In genomic region chr11:68341557-68342458, GRCh38 we compare ENCODE assay signal across 10 cellular contexts. TPM values are rescaled to one million over a fixed set of nuclear protein-coding genes. Genes with fewer than 3 reads are reported as not detected.
A peak's percentile ranks its signal among the peaks of the same experiment; 100 is the strongest.
DNase-seq lines count a peak whose midpoint lies in the region; ATAC-seq and TF ChIP-seq lines count a peak whose summit lies in the region.
"Had no signal": no experiment of that assay in that cellular context is flagged by ENCODE, and none has a peak within 500 bp of the region (broad histone marks: within the 10 kb centered on the region; RNA-seq: fewer than 3 reads in every experiment).

No MANE protein-coding gene starts in this region.

- H3K4me1 ChIP-seq in GM23338 (ENCODE audit: insufficient read depth) (peaks cover 23% of the 10 kb centered on the region; the same call in 1 of the 2 replicates), esophagus muscularis mucosa (peaks cover 72 to 97% (median 92%) of the 10 kb centered on the region in 4 donors), sigmoid colon (peaks cover 0 to 84% (median 78%) of the 10 kb centered on the region in 4 donors)

- H3K36me3 Mint-ChIP-seq in GM23338 (ENCODE audit: low read depth) = peaks cover 8% of the 10 kb centered on the region; the same call in 1 of the 3 replicates

- CTCF ChIA-PET in RWPE1 (lab: Yijun Ruan, JAX) = interaction anchor here (0.6 kb wide), 1 partner anchor 10 kb away, joined by 4 read pairs; no protein-coding TSS in a partner anchor

- peak; percentile 19 for ATAC-seq in GM23338
- ATAC-seq in GM18511 (IDR thresholded peaks at IDR 0.05; ENCODE audit: unreplicated experiment) = no peak

- intact Hi-C loops in esophagus muscularis mucosa (cut with DNase I) (no loop called here), sigmoid colon (cut with DNase I) (no loop called here)

- peaks cover 92% of the 10 kb centered on the region for H3K79me2 ChIP-seq in GM23338 (replicated peaks; ENCODE audit: insufficient read depth)

- peak overlapping the region; percentile 95 for H3K27ac Mint-ChIP-seq in GM23338

- peaks cover 3% of the 10 kb centered on the region for H3K27me3 Mint-ChIP-seq in GM23338 (ENCODE audit: insufficient read depth, low read depth, poor library complexity)

- H3K36me3 ChIP-seq in GM23338 (ENCODE audit: insufficient read depth) = no peaks in the 10 kb centered on the region
- no peaks in the 10 kb centered on the region for H3K36me3 ChIP-seq in esophagus muscularis mucosa
- no peaks in the 10 kb centered on the region for H3K36me3 ChIP-seq in sigmoid colon

- H3F3A ChIP-seq in GM23338 (replicated peaks; ENCODE audit: low read depth) = peaks cover 8% of the 10 kb centered on the region

- no peak for DNase-seq in GM23338 (ENCODE audit: low spot score)
- DNase-seq in RWPE1 (ENCODE audit: low spot score) = no peak
- no peak for DNase-seq in esophagus muscularis mucosa (ENCODE audit: extremely low spot score)
- no peak for DNase-seq in sigmoid colon
- no peak for DNase-seq in activated effector memory CD4-positive, alpha-beta T cell treated with Interleukin-2 at 50 U/mL for 16 hours
- no peak for DNase-seq in GDM1 (lab: John Stamatoyannopoulos, UW)
- DNase-seq in NAMALWA (ENCODE audit: low spot score) = no peak
- DNase-seq: DND-41; stimulated activated CD4-positive, alpha-beta T cell treated with anti-CD3 and anti-CD28 coated beads, Interleukin-4, amount 100 ng/mL, for 1 hour had no signal

- POLR2A ChIA-PET in RWPE1 (lab: Yijun Ruan, JAX; ENCODE audit: low non-redundant PET) = interaction anchor here (0.5 kb wide), 1 partner anchor 68 kb away, joined by 3 read pairs; no protein-coding TSS in a partner anchor

- 0 out of 2 replicates have a peak overlapping the region, but pooled peaks have one; percentile 20 for H3K4me3 ChIP-seq in GM23338
- peak overlapping the region in 1 of 4 donors; percentile 12 for H3K4me3 ChIP-seq in esophagus muscularis mucosa
- no peak overlapping the region for H3K4me3 ChIP-seq in sigmoid colon

- H3K4me2 ChIP-seq in GM23338 = peak overlapping the region; percentile 71; the same call in 1 of the 2 replicates

- H3K27ac ChIP-seq in GM23338 (ENCODE audit: low read depth) (peak overlapping the region; percentile 88), RWPE1 (peak overlapping the region; percentile 58), esophagus muscularis mucosa (replicated peaks in 1 of 4) (peak overlapping the region; percentile 81 to 86 (median 82)), sigmoid colon (peak overlapping the region; percentile 78 to 86 (median 84))

- no peaks in the 10 kb centered on the region for H3K9me2 ChIP-seq in GM23338 (ENCODE audit: insufficient read depth)

- H3K27me3 ChIP-seq in GM23338 (ENCODE audit: insufficient read depth) (no peaks in the 10 kb centered on the region), esophagus muscularis mucosa (no peaks in the 10 kb centered on the region), sigmoid colon (no peaks in the 10 kb centered on the region)

- no peak for TF ChIP-seq POLR2A in esophagus muscularis mucosa (IDR thresholded peaks at IDR 0.05; ENCODE audit: low read depth)
- TF ChIP-seq POLR2A in sigmoid colon (IDR thresholded peaks at IDR 0.05) = no peak

- no peak overlapping the region for H2AFZ ChIP-seq in GM23338

- no peaks in the 10 kb centered on the region; the same call in none of the 2 replicates for H4K20me1 ChIP-seq in GM23338 (replicated peaks; ENCODE audit: insufficient read depth)

- no peak for TF ChIP-seq EP300 in esophagus muscularis mucosa (IDR thresholded peaks at IDR 0.05)
- TF ChIP-seq EP300 in sigmoid colon (IDR thresholded peaks at IDR 0.05) = no peak

- H3K9me3 Mint-ChIP-seq in GM23338 = peaks cover 6% of the 10 kb centered on the region; the same call in 1 of the 3 replicates

- H3K9me3 ChIP-seq in esophagus muscularis mucosa (peaks cover 0 to 3% (median 0%) of the 10 kb centered on the region in 4 donors), sigmoid colon (no peaks in the 10 kb centered on the region)

- peaks cover 56% of the 10 kb centered on the region for H3K4me1 Mint-ChIP-seq in GM23338

- peak in 1 of 2 experiments; percentile 17; a peak in 1 of 4 replicates for TF ChIP-seq CTCF in GM23338 (conservative IDR thresholded peaks at IDR 0.05; ENCODE audit: low read depth in 2 of 2)
- no peak for TF ChIP-seq CTCF in RWPE1 (conservative IDR thresholded peaks at IDR 0.05; ENCODE audit: low read depth)
- peak in 1 of 3 experiments; percentile 40 for TF ChIP-seq CTCF in esophagus muscularis mucosa (IDR thresholded peaks at IDR 0.05)
- no peak for TF ChIP-seq CTCF in sigmoid colon (IDR thresholded peaks at IDR 0.05)

- H3K4me3 Mint-ChIP-seq in GM23338 = no peak overlapping the region; the same call in 2 of the 3 replicates

- 60% methylated on average over 18 of the region's 21 CpGs for WGBS in esophagus muscularis mucosa
- WGBS in sigmoid colon, 2 donors = 68 to 81% methylated on average over 21 of the region's 21 CpGs

TF ChIP-seq in GM23338, 12 proteins besides CTCF, POLR2A, EP300 and RAD21:
- TF ChIP-seq ETS1 (IDR thresholded peaks at IDR 0.05) (no peak), STAT1 (IDR thresholded peaks at IDR 0.05; ENCODE audit: unreplicated experiment) (no peak), EZH2phosphoT487 (IDR thresholded peaks at IDR 0.05; ENCODE audit: unreplicated experiment) (no peak), NANOG (IDR thresholded peaks at IDR 0.05; ENCODE audit: borderline replicate concordance) (no peak), JUNB (IDR thresholded peaks at IDR 0.05; ENCODE audit: unreplicated experiment) (no peak), POLR2AphosphoS5 (IDR thresholded peaks at IDR 0.05; ENCODE audit: low read depth) (no peak), REST (IDR thresholded peaks at IDR 0.05; ENCODE audit: unreplicated experiment) (no peak), ZNF114 (CRISPR knock-in tag; IDR thresholded peaks at IDR 0.05) (no peak), ZNF331 (CRISPR knock-in tag; IDR thresholded peaks at IDR 0.05; ENCODE audit: low read depth) (no peak)

RNA-seq across cellular contexts. Expression of gene LRP5, which starts 29.4 kb away (rescaled TPM):
- total RNA-seq in GM23338 (2014; rRNA removed; shearing (Covaris generic)) = 35.1 and 51.1 TPM in 2 replicates
- polyA plus RNA-seq in GM23338 (2016; fragmentation: Nextera tagmentation; extraction: Ambion mirVana) = 26.9 and 38.3 TPM in 2 replicates
- total RNA-seq in esophagus muscularis mucosa = 10 to 100 TPM; 34.0 to 78.4 (median 56.2) TPM
- 10 to 100 TPM; 18.3 to 43.8 (median 29.2) TPM for total RNA-seq in sigmoid colon
- polyA plus RNA-seq in sigmoid colon = 10 to 100 TPM; 18.0 to 63.1 (median 20.4) TPM
